In the genomic region with DNA sequence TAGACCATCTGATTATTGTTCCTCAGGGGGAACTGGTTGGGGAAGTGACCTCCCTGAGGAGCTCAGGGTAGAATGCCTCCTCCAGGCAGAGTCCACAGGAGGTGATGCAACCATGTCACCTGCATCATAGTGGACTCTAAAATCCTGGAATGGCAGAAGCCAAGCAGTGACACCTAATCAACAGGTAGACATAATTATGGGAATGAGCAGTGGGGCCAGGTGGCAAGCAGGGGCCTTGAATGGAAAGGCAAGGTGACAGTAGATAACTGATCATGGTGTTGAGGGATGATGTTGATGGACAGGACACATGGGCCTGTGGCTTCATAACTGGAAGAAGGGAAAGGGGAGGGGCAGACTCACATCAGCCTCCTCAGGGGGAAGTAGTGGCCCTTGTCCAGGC, we compare ENCODE assay signal across 17 cellular contexts. TPM values are rescaled to one million over a fixed set of nuclear protein-coding genes. Genes with fewer than 3 reads are reported as not detected.
DNase-seq lines count a peak whose midpoint lies in the region; ATAC-seq and TF ChIP-seq lines count a peak whose summit lies in the region.
"Had no signal": no experiment of that assay in that cellular context is flagged by ENCODE, and none has a peak within 500 bp of the region (broad histone marks: within the 10 kb centered on the region; RNA-seq: fewer than 3 reads in every experiment).

No MANE protein-coding gene starts in this region.

- no peak for ATAC-seq in HG02970 (IDR thresholded peaks at IDR 0.05; ENCODE audit: low FRiP score, unreplicated experiment)
- no peak for ATAC-seq in Right ventricle myocardium superior (ENCODE audit: poor library complexity)
- ATAC-seq: A549; CD8-positive, alpha-beta T cell had no signal

- H3K36me3 ChIP-seq in HEK293 (ENCODE audit: control insufficient read depth in 2 of 2, insufficient read depth in 1 of 2, low read length in 2 of 2) (no peaks in the 10 kb centered on the region), esophagus muscularis mucosa (no peaks in the 10 kb centered on the region), spleen (no peaks in the 10 kb centered on the region)
- H3K36me3 ChIP-seq: BLaER1 treated with 17β-estradiol and CSF1 and Interleukin-3, amounts not matched to agents 10 nM and 100 nM had no signal

- H3K4me1 ChIP-seq in HEK293 (ENCODE audit: control insufficient read depth, insufficient read depth, low read length) (no peaks in the 10 kb centered on the region), esophagus muscularis mucosa (peaks cover 0 to 8% (median 2%) of the 10 kb centered on the region in 4 donors), spleen (no peaks in the 10 kb centered on the region)
- H3K4me1 ChIP-seq: A549, Caco-2 had no signal

- CTCF ChIA-PET in HEK293 (lab: Yijun Ruan, JAX): no interaction called here

- intact Hi-C loops in esophagus muscularis mucosa (cut with DNase I): no loop called here
- intact Hi-C loops in spleen (cut with DNase I; ENCODE audit: low total_unique reads): no loop called here
- intact Hi-C loops in Right ventricle myocardium superior (cut with DNase I): no loop called here

- no peak overlapping the region for H3K4me3 ChIP-seq in HEK293 (ENCODE audit: low read depth, low read length)
- no peak overlapping the region for H3K4me3 ChIP-seq in esophagus muscularis mucosa
- H3K4me3 ChIP-seq in spleen: no peak overlapping the region
- H3K4me3 ChIP-seq: A549; BLaER1 treated with 17β-estradiol and CSF1 and Interleukin-3, amounts not matched to agents 10 nM and 100 nM had no signal

- TF ChIP-seq EP300 in esophagus muscularis mucosa (IDR thresholded peaks at IDR 0.05): no peak

- POLR2A ChIA-PET in HEK293 (lab: Yijun Ruan, JAX): no interaction called here

- no peaks in the 10 kb centered on the region for H3K27me3 ChIP-seq in esophagus muscularis mucosa
- H3K27me3 ChIP-seq in spleen (replicated peaks in 1 of 7): peaks cover 0 to 50% (median 0%) of the 10 kb centered on the region in 7 donors
- H3K27me3 ChIP-seq: BLaER1 treated with 17β-estradiol and CSF1 and Interleukin-3, amounts not matched to agents 10 nM and 100 nM had no signal

- no peak overlapping the region for H3K27ac ChIP-seq in HEK293 (ENCODE audit: extremely low read depth, low read depth, low read length)
- H3K27ac ChIP-seq in esophagus muscularis mucosa (replicated peaks in 1 of 4): no peak overlapping the region
- no peak overlapping the region for H3K27ac ChIP-seq in spleen
- H3K27ac ChIP-seq: 22Rv1; A549; BLaER1 treated with 17β-estradiol and CSF1 and Interleukin-3, amounts not matched to agents 10 nM and 100 nM; C4-2B had no signal

- no peak for TF ChIP-seq CTCF in HEK293 (tag by site-specific recombination; IDR thresholded peaks at IDR 0.05)
- no peak for TF ChIP-seq CTCF in esophagus muscularis mucosa (IDR thresholded peaks at IDR 0.05)
- no peak for TF ChIP-seq CTCF in spleen (IDR thresholded peaks at IDR 0.05 in 8 of 11, conservative IDR thresholded peaks at IDR 0.05 in 3 of 11)

- TF ChIP-seq POLR2A in esophagus muscularis mucosa (IDR thresholded peaks at IDR 0.05; ENCODE audit: low read depth) (no peak), spleen (IDR thresholded peaks at IDR 0.05) (no peak)

- H3K9me3 ChIP-seq in HEK293 (ENCODE audit: control insufficient read depth, insufficient read depth, low read depth, low read length) (no peaks in the 10 kb centered on the region), esophagus muscularis mucosa (no peaks in the 10 kb centered on the region), spleen (no peaks in the 10 kb centered on the region)
- H3K9me3 ChIP-seq: A549; BLaER1 treated with 17β-estradiol and CSF1 and Interleukin-3, amounts not matched to agents 10 nM and 100 nM; Caco-2 had no signal

- DNase-seq in NCI-H146 treated with DMSO at 0.1 percent for 48 hours (lab: John Stamatoyannopoulos, UW; ENCODE audit: unreplicated experiment) (peak; percentile 13), esophagus muscularis mucosa (ENCODE audit: extremely low spot score) (peak; percentile 74), spleen (no peak), Right ventricle myocardium superior (no peak)
- DNase-seq: AML-193; Caco-2; Calu3; CD4-positive, alpha-beta T cell; CD8-positive, alpha-beta T cell; DMS79 treated with DMSO at 0.1 percent for 48 hours; GF-D8 had no signal

TF ChIP-seq in HEK293, 187 proteins besides CTCF, POLR2A, EP300 and RAD21:
- TF ChIP-seq SCRT1 (tag by site-specific recombination; IDR thresholded peaks at IDR 0.05; ENCODE audit: borderline replicate concordance) (0 out of 2 replicates have a peak, but pooled peaks have one; percentile 13), ZNF133 (tag by site-specific recombination; IDR thresholded peaks at IDR 0.05) (no peak), SCRT2 (tag by site-specific recombination; IDR thresholded peaks at IDR 0.05) (peak; percentile 54), ZNF48 (tag by site-specific recombination; IDR thresholded peaks at IDR 0.05) (no peak), ZNF623 (tag by site-specific recombination; IDR thresholded peaks at IDR 0.05) (no peak), ZBTB1 (tag by site-specific recombination; IDR thresholded peaks at IDR 0.05) (no peak)
TF ChIP-seq in HEK293: peak in this region for 2.

RNA-seq across cellular contexts. Expression of gene IRS2, which starts 27.3 kb away (rescaled TPM):
- total RNA-seq in esophagus muscularis mucosa (10 to 100 TPM; 46.4 to 95.3 (median 63.7) TPM), spleen (10 to 100 TPM in 6 of 7 donors, 1 to 10 TPM in 1; 8.2 to 31.3 (median 17.5) TPM), Right ventricle myocardium superior (12.1 TPM)
- 1 to 10 TPM; 1.4 to 2.5 (median 2.0) TPM for polyA plus RNA-seq in spleen

Comparison
In these comparisons a context has a peak if more than half of its experiments do, and no peak if none do; other contexts are left out.
1. DNase-seq: peak in NCI-H146 treated with DMSO at 0.1 percent for 48 hours (single experiment) and esophagus muscularis mucosa (single experiment); none in spleen (single experiment) and Right ventricle myocardium superior (single experiment).